Comparison of ENCODE assay signal across 12 cellular contexts in genomic region chr12:96327889-96328288, GRCh38.
DNase-seq lines count a peak whose midpoint lies in the region; ATAC-seq and TF ChIP-seq lines count a peak whose summit lies in the region.
"Had no signal": no experiment of that assay in that cellular context is flagged by ENCODE, and none has a peak within 500 bp of the region (broad histone marks: within the 10 kb centered on the region; RNA-seq: fewer than 3 reads in every experiment).

No MANE protein-coding gene starts in this region.

- intact Hi-C loops in left colon (cut with DNase I, micrococcal nuclease) (no loop called here), uterus (cut with DNase I; ENCODE audit: low total_unique reads) (no loop called here)

- H3K9me3 ChIP-seq in uterus = no peaks in the 10 kb centered on the region

- H3K36me3 ChIP-seq in uterus = no peaks in the 10 kb centered on the region

- no peak overlapping the region for H3K4me3 ChIP-seq in uterus
- H3K4me3 ChIP-seq: lung had no signal

- no peak overlapping the region for H3K27ac ChIP-seq in uterus

- no peaks in the 10 kb centered on the region for H3K4me1 ChIP-seq in uterus

- TF ChIP-seq CTCF in uterus (IDR thresholded peaks at IDR 0.05) = no peak

- peak; percentile 31 for ATAC-seq in GM18519 (IDR thresholded peaks at IDR 0.05; ENCODE audit: low FRiP score, unreplicated experiment)
- peak; percentile 20 for ATAC-seq in GM21515 (IDR thresholded peaks at IDR 0.05; ENCODE audit: unreplicated experiment)
- peak; percentile 36 for ATAC-seq in HG03280 (IDR thresholded peaks at IDR 0.05; ENCODE audit: unreplicated experiment)
- peak; percentile 35 for ATAC-seq in left colon

- DNase-seq in left colon = no peak
- no peak for DNase-seq in amniotic stem cell (lab: John Stamatoyannopoulos, UW)
- no peak for DNase-seq in iPS-NIHi11 (ENCODE audit: low spot score)
- no peak for DNase-seq in uterus
- DNase-seq: activated CD4-positive, alpha-beta T cell treated with anti-CD3 and anti-CD28 coated beads for 4 hours; activated naive CD8-positive, alpha-beta T cell treated with anti-CD3 and anti-CD28 coated beads, Interleukin-2, amount 10 ng/mL, durations not matched to agents 7 days and 5 days; KG1; posterior cingulate gyrus had no signal

- TF ChIP-seq POLR2A in uterus (IDR thresholded peaks at IDR 0.05) = no peak

- no peaks in the 10 kb centered on the region for H3K27me3 ChIP-seq in uterus
